In the genomic region with DNA sequence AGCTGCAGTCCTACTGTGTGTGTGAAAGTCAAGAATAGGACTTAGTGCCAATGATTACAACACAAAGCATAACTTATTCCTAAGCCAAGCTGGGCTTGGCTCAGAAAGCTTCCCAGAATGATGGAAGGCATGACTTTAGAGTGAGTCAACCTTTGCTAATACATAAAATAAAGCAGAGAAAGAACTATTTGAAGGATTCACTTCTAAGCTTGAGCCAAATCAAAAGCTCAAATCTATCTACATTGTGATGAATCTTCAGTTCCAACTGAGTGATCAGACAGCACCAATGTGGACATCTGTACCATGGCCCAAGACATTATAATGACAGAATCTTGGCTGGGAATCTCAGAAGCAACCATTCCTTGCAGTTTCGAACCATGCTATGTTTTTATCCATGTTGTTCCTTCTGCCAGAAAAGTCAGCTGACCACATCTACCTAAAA, we compare ENCODE assay signal across 11 cellular contexts. TPM values are rescaled to one million over a fixed set of nuclear protein-coding genes. Genes with fewer than 3 reads are reported as not detected.
DNase-seq lines count a peak whose midpoint lies in the region; ATAC-seq and TF ChIP-seq lines count a peak whose summit lies in the region.
"Had no signal": no experiment of that assay in that cellular context is flagged by ENCODE, and none has a peak within 500 bp of the region (broad histone marks: within the 10 kb centered on the region; RNA-seq: fewer than 3 reads in every experiment).

No MANE protein-coding gene starts in this region.

- H3K4me1 Mint-ChIP-seq in CD4-positive, CD25-positive, alpha-beta regulatory T cell, result peaks cover 35 to 89% (median 67%) of the 10 kb centered on the region in 4 donors
- peaks cover 77% of the 10 kb centered on the region for H3K4me1 Mint-ChIP-seq in central memory CD8-positive, alpha-beta T cell
- H3K4me1 Mint-ChIP-seq in natural killer cell treated with Interleukin-12 subunit alpha and Interleukin-12 subunit beta and Interleukin-15 and Interleukin-18, amount 100 ng/mL, for 72 hours (ENCODE audit: low read depth in 2 of 2), result peaks cover 79 to 83% of the 10 kb centered on the region in 2 donors

- peak overlapping the region in 1 of 4 donors; percentile 28 for H3K4me3 Mint-ChIP-seq in CD4-positive, CD25-positive, alpha-beta regulatory T cell
- H3K4me3 Mint-ChIP-seq in central memory CD8-positive, alpha-beta T cell, result no peak overlapping the region
- peak overlapping the region; percentile 49 for H3K4me3 Mint-ChIP-seq in natural killer cell treated with Interleukin-12 subunit alpha and Interleukin-12 subunit beta and Interleukin-15 and Interleukin-18, amount 100 ng/mL, for 72 hours

- H3K36me3 Mint-ChIP-seq in CD4-positive, CD25-positive, alpha-beta regulatory T cell, result peaks cover 14% of the 10 kb centered on the region
- H3K36me3 Mint-ChIP-seq in central memory CD8-positive, alpha-beta T cell (ENCODE audit: insufficient read depth), result peaks cover 23% of the 10 kb centered on the region
- H3K36me3 Mint-ChIP-seq in natural killer cell treated with Interleukin-12 subunit alpha and Interleukin-12 subunit beta and Interleukin-15 and Interleukin-18, amount 100 ng/mL, for 72 hours, result peaks cover 16% of the 10 kb centered on the region

- H3K9me3 Mint-ChIP-seq in CD4-positive, CD25-positive, alpha-beta regulatory T cell, result peaks cover 0 to 1% (median 0%) of the 10 kb centered on the region in 7 donors
- H3K9me3 Mint-ChIP-seq in central memory CD8-positive, alpha-beta T cell, result peaks cover 5% of the 10 kb centered on the region
- H3K9me3 Mint-ChIP-seq in natural killer cell treated with Interleukin-12 subunit alpha and Interleukin-12 subunit beta and Interleukin-15 and Interleukin-18, amount 100 ng/mL, for 72 hours, result peaks cover 3% of the 10 kb centered on the region

- peak overlapping the region; percentile 89 for H3K27ac ChIP-seq in CD4-positive, CD25-positive, alpha-beta regulatory T cell (ENCODE audit: insufficient read depth, low read length, poor library complexity, severe bottlenecking)
- H3K27ac ChIP-seq in testis, result no peak overlapping the region
- H3K27ac ChIP-seq: lower lobe of right lung had no signal

- no peaks in the 10 kb centered on the region for H3K9me3 ChIP-seq in CD4-positive, CD25-positive, alpha-beta regulatory T cell (ENCODE audit: control insufficient read depth in 2 of 2, low read length in 2 of 2)
- H3K9me3 ChIP-seq in testis, result no peaks in the 10 kb centered on the region
- H3K9me3 ChIP-seq: colonic mucosa, lower lobe of right lung had no signal

- TF ChIP-seq CTCF in lower leg skin (IDR thresholded peaks at IDR 0.05) (no peak), testis (IDR thresholded peaks at IDR 0.05) (no peak)

- intact Hi-C loops in lower leg skin (cut with DNase I; ENCODE audit: low total_unique reads) (no loop called here), testis (cut with DNase I; ENCODE audit: low total_unique reads) (no loop called here)

- TF ChIP-seq POLR2A in lower leg skin (IDR thresholded peaks at IDR 0.05) (no peak), testis (IDR thresholded peaks at IDR 0.05) (no peak)

- no peaks in the 10 kb centered on the region for H3K27me3 ChIP-seq in CD4-positive, CD25-positive, alpha-beta regulatory T cell (ENCODE audit: control insufficient read depth, insufficient read depth, low read length)
- no peaks in the 10 kb centered on the region for H3K27me3 ChIP-seq in testis
- H3K27me3 ChIP-seq: colonic mucosa had no signal

- H3K27me3 Mint-ChIP-seq in CD4-positive, CD25-positive, alpha-beta regulatory T cell, result no peaks in the 10 kb centered on the region
- H3K27me3 Mint-ChIP-seq in central memory CD8-positive, alpha-beta T cell, result no peaks in the 10 kb centered on the region
- no peaks in the 10 kb centered on the region for H3K27me3 Mint-ChIP-seq in natural killer cell treated with Interleukin-12 subunit alpha and Interleukin-12 subunit beta and Interleukin-15 and Interleukin-18, amount 100 ng/mL, for 72 hours

- no peak for DNase-seq in CD4-positive, CD25-positive, alpha-beta regulatory T cell
- DNase-seq in LHCN-M2 (ENCODE audit: low read depth) (peak; percentile 70), epidermal melanocyte (ENCODE audit: insufficient read length, low spot score) (no peak), lower leg skin (ENCODE audit: low spot score in 2 of 2) (no peak), testis (no peak), hypothalamus (lab: John Stamatoyannopoulos, UW) (no peak)
- no peak for DNase-seq in central memory CD8-positive, alpha-beta T cell (ENCODE audit: low spot score in 2 of 2)
- no peak for DNase-seq in natural killer cell treated with Interleukin-12 subunit alpha and Interleukin-12 subunit beta and Interleukin-15 and Interleukin-18, amount 100 ng/mL, for 72 hours (ENCODE audit: low spot score)
- DNase-seq: colonic mucosa; lower lobe of right lung; stimulated activated CD4-positive, alpha-beta T cell treated with anti-CD3 and anti-CD28 coated beads, Interleukin-4, amount 100 ng/mL, for 4 hours had no signal

- H3K36me3 ChIP-seq in CD4-positive, CD25-positive, alpha-beta regulatory T cell (ENCODE audit: control insufficient read depth, insufficient read depth, low read length), result no peaks in the 10 kb centered on the region
- H3K36me3 ChIP-seq in testis (ENCODE audit: low read depth, missing control alignments), result no peaks in the 10 kb centered on the region
- H3K36me3 ChIP-seq: colonic mucosa, lower lobe of right lung had no signal

- no peak for ATAC-seq in CD4-positive, CD25-positive, alpha-beta regulatory T cell (ENCODE audit: low read depth in 2 of 2)
- no peak for ATAC-seq in central memory CD8-positive, alpha-beta T cell (replicated peaks; ENCODE audit: extremely low read depth, poor library complexity, severe bottlenecking)
- ATAC-seq in natural killer cell treated with Interleukin-12 subunit alpha and Interleukin-12 subunit beta and Interleukin-15 and Interleukin-18, amount 100 ng/mL, for 72 hours, result no peak

- H3K27ac Mint-ChIP-seq in CD4-positive, CD25-positive, alpha-beta regulatory T cell, result peak overlapping the region; percentile 47 to 97 (median 52)
- H3K27ac Mint-ChIP-seq in central memory CD8-positive, alpha-beta T cell (ENCODE audit: low read depth), result peak overlapping the region; percentile 90
- H3K27ac Mint-ChIP-seq in natural killer cell treated with Interleukin-12 subunit alpha and Interleukin-12 subunit beta and Interleukin-15 and Interleukin-18, amount 100 ng/mL, for 72 hours, result peak overlapping the region; percentile 95 to 97

- peaks cover 76% of the 10 kb centered on the region for H3K4me1 ChIP-seq in CD4-positive, CD25-positive, alpha-beta regulatory T cell (ENCODE audit: control insufficient read depth, insufficient read depth, low read length, poor library complexity, severe bottlenecking)
- no peaks in the 10 kb centered on the region for H3K4me1 ChIP-seq in testis

- peak overlapping the region; percentile 2 for H3K4me3 ChIP-seq in CD4-positive, CD25-positive, alpha-beta regulatory T cell (ENCODE audit: low read depth, low read length)
- no peak overlapping the region for H3K4me3 ChIP-seq in lower leg skin (ENCODE audit: low read depth, poor library complexity, severe bottlenecking)
- no peak overlapping the region for H3K4me3 ChIP-seq in testis
- H3K4me3 ChIP-seq: colonic mucosa, lower lobe of right lung had no signal

- WGBS in lower leg skin, 2 donors, result 23 to 48% methylated on average over 1 of the region's 1 CpG
- WGBS in testis, 2 donors, result 84 to 94% methylated on average over 1 of the region's 1 CpG

RNA-seq across cellular contexts. Expression of a gene that starts 41.4 kb away (rescaled TPM):
- 42.9 TPM for total RNA-seq in CD4-positive, CD25-positive, alpha-beta regulatory T cell
- 1 to 10 TPM; 3.3 to 5.1 (median 4.7) TPM for polyA plus RNA-seq in CD4-positive, CD25-positive, alpha-beta regulatory T cell
- total RNA-seq in LHCN-M2 (2014; rRNA removed) (23.5 and 35.5 TPM in 2 replicates), lower leg skin (10 to 100 TPM; 22.5 to 54.6 (median 29.5) TPM), testis (10 to 100 TPM; 80.6 to 86.5 TPM)
- polyA plus RNA-seq in LHCN-M2 (2012), result 31.0 TPM
- total RNA-seq in natural killer cell treated with Interleukin-12 subunit alpha and Interleukin-12 subunit beta and Interleukin-15 and Interleukin-18, amount 100 ng/mL, for 72 hours, result 10 to 100 TPM; 33.6 to 74.7 TPM
- 68.7 TPM for polyA plus RNA-seq in testis (ENCODE audit: insufficient read depth, low read depth, low replicate concordance)

RNA-seq across cellular contexts. Expression of a gene that starts 41.6 kb away (rescaled TPM):
- 2.9 TPM for total RNA-seq in CD4-positive, CD25-positive, alpha-beta regulatory T cell
- polyA plus RNA-seq in CD4-positive, CD25-positive, alpha-beta regulatory T cell, result 1 to 10 TPM; 4.2 to 9.2 (median 8.5) TPM
- total RNA-seq in LHCN-M2 (2014; rRNA removed) (64.4 and 65.5 TPM in 2 replicates), lower leg skin (10 to 100 TPM in 3 of 4 donors, 1 to 10 TPM in 1; 1.4 to 14.4 (median 12.9) TPM), testis (10 to 100 TPM; 14.2 to 16.9 TPM)
- 42.3 TPM for polyA plus RNA-seq in LHCN-M2 (2012)
- 10 to 100 TPM; 19.8 to 21.3 TPM for total RNA-seq in natural killer cell treated with Interleukin-12 subunit alpha and Interleukin-12 subunit beta and Interleukin-15 and Interleukin-18, amount 100 ng/mL, for 72 hours
- polyA plus RNA-seq in testis (ENCODE audit: insufficient read depth, low read depth, low replicate concordance), result 16.1 TPM
